ENCODE assay signal across 9 cellular contexts in genomic region chr4:4488405-4489404, GRCh38. TPM values are rescaled to one million over a fixed set of nuclear protein-coding genes. Genes with fewer than 3 reads are reported as not detected.
DNase-seq lines count a peak whose midpoint lies in the region; ATAC-seq and TF ChIP-seq lines count a peak whose summit lies in the region.
"Had no signal": no experiment of that assay in that cellular context is flagged by ENCODE, and none has a peak within 500 bp of the region (broad histone marks: within the 10 kb centered on the region; RNA-seq: fewer than 3 reads in every experiment).

No MANE protein-coding gene starts in this region.

- DNase-seq in AML-193 (lab: John Stamatoyannopoulos, UW) (peak; percentile 70 to 80), NCI-H446 (lab: John Stamatoyannopoulos, UW) (peak; percentile 30 to 55), dorsolateral prefrontal cortex (peak; percentile 48 to 81 (median 64)), memory B cell (ENCODE audit: low spot score in 2 of 2) (peak; percentile 66 to 73)
- peak; percentile 83 for DNase-seq in activated CD4-positive, alpha-beta T cell treated with anti-CD3 and anti-CD28 coated beads, Interleukin-2, amount 10 ng/mL, durations not matched to agents 7 days and 5 days
- DNase-seq in stimulated activated CD8-positive, alpha-beta memory T cell treated with anti-CD3 and anti-CD28 coated beads, Interleukin-2, amount 100 ng/mL, for 1 hour (ENCODE audit: low read depth in 2 of 2): peak; percentile 32 to 48

- POLR2A ChIA-PET in activated CD4-positive, alpha-beta T cell treated with anti-CD3 and anti-CD28 coated beads, Interleukin-2, amount 10 ng/mL, durations not matched to agents 7 days and 5 days (lab: Charles Lee): no interaction called here

- no peaks in the 10 kb centered on the region for H3K27me3 Mint-ChIP-seq in activated CD4-positive, alpha-beta T cell treated with anti-CD3 and anti-CD28 coated beads, Interleukin-2, amount 10 ng/mL, durations not matched to agents 7 days and 5 days
- H3K27me3 Mint-ChIP-seq in memory B cell: no peaks in the 10 kb centered on the region

- H3K36me3 Mint-ChIP-seq in activated CD4-positive, alpha-beta T cell treated with anti-CD3 and anti-CD28 coated beads, Interleukin-2, amount 10 ng/mL, durations not matched to agents 7 days and 5 days (ENCODE audit: low read depth): no peaks in the 10 kb centered on the region
- H3K36me3 Mint-ChIP-seq in memory B cell: no peaks in the 10 kb centered on the region

- no peak overlapping the region for H3K4me3 ChIP-seq in dorsolateral prefrontal cortex

- peak; percentile 49 for ATAC-seq in GM18519 (IDR thresholded peaks at IDR 0.05; ENCODE audit: low FRiP score, unreplicated experiment)
- peak; percentile 69 for ATAC-seq in HG03045 (IDR thresholded peaks at IDR 0.05; ENCODE audit: unreplicated experiment)
- ATAC-seq in memory B cell (ENCODE audit: low read depth): peak; percentile 88

- peaks cover 8% of the 10 kb centered on the region for H3K4me1 Mint-ChIP-seq in activated CD4-positive, alpha-beta T cell treated with anti-CD3 and anti-CD28 coated beads, Interleukin-2, amount 10 ng/mL, durations not matched to agents 7 days and 5 days
- H3K4me1 Mint-ChIP-seq in memory B cell: no peaks in the 10 kb centered on the region

- intact Hi-C loops in dorsolateral prefrontal cortex (cut with DNase I): loop anchor here (10.0 kb wide), 7 partner anchors 186 to 1326 kb away; partner anchors contain the start of gene MSX1 (in 1 of the 2)

- no peak overlapping the region for H3K27ac ChIP-seq in dorsolateral prefrontal cortex

- H3K27ac Mint-ChIP-seq in activated CD4-positive, alpha-beta T cell treated with anti-CD3 and anti-CD28 coated beads, Interleukin-2, amount 10 ng/mL, durations not matched to agents 7 days and 5 days: no peak overlapping the region
- H3K27ac Mint-ChIP-seq in memory B cell: no peak overlapping the region
- H3K27ac Mint-ChIP-seq: T-helper 1 cell treated with Interleukin-12 subunit alpha and Interleukin-12 subunit beta and Interleukin-4 antibody, amounts not matched to agents 30 μg/mL and 1 μg/mL, for 36 hours had no signal

- peak; percentile 62 to 96 (median 89) for TF ChIP-seq CTCF in dorsolateral prefrontal cortex (IDR thresholded peaks at IDR 0.05 in 54 of 56, conservative IDR thresholded peaks at IDR 0.05 in 2 of 56; ENCODE audit: low read depth in 1 of 56, partially characterized antibody in 56 of 56)

- no peak overlapping the region for H3K4me3 Mint-ChIP-seq in activated CD4-positive, alpha-beta T cell treated with anti-CD3 and anti-CD28 coated beads, Interleukin-2, amount 10 ng/mL, durations not matched to agents 7 days and 5 days
- H3K4me3 Mint-ChIP-seq in memory B cell: no peak overlapping the region
- H3K4me3 Mint-ChIP-seq: T-helper 1 cell treated with Interleukin-12 subunit alpha and Interleukin-12 subunit beta and Interleukin-4 antibody, amounts not matched to agents 30 μg/mL and 1 μg/mL, for 36 hours had no signal

- H3K27me3 ChIP-seq in dorsolateral prefrontal cortex: no peaks in the 10 kb centered on the region

- CTCF ChIA-PET in activated CD4-positive, alpha-beta T cell treated with anti-CD3 and anti-CD28 coated beads, Interleukin-2, amount 10 ng/mL, durations not matched to agents 7 days and 5 days (lab: Charles Lee): interaction anchor here (0.8 to 1.5 kb wide), 3 partner anchors 17 to 95 kb away, joined by 3 to 4 read pairs (median 4); no protein-coding TSS in a partner anchor

- H3K9me3 Mint-ChIP-seq in activated CD4-positive, alpha-beta T cell treated with anti-CD3 and anti-CD28 coated beads, Interleukin-2, amount 10 ng/mL, durations not matched to agents 7 days and 5 days: no peaks in the 10 kb centered on the region
- H3K9me3 Mint-ChIP-seq in memory B cell: no peaks in the 10 kb centered on the region
- H3K9me3 Mint-ChIP-seq: T-helper 1 cell treated with Interleukin-12 subunit alpha and Interleukin-12 subunit beta and Interleukin-4 antibody, amounts not matched to agents 30 μg/mL and 1 μg/mL, for 36 hours had no signal

RNA-seq across cellular contexts. Expression of gene STX18, which starts 53.1 kb away (rescaled TPM):
- 10 to 100 TPM; 25.8 to 27.9 TPM for total RNA-seq in activated CD4-positive, alpha-beta T cell treated with anti-CD3 and anti-CD28 coated beads, Interleukin-2, amount 10 ng/mL, durations not matched to agents 7 days and 5 days
- total RNA-seq in dorsolateral prefrontal cortex: 10 to 100 TPM; 17.3 to 46.2 (median 31.7) TPM
